Comparison of ENCODE assay signal across 14 cellular contexts in genomic region chr3:16130066-16130465, GRCh38. TPM values are rescaled to one million over a fixed set of nuclear protein-coding genes. Genes with fewer than 3 reads are reported as not detected.
A peak's percentile ranks its signal among the peaks of the same experiment; 100 is the strongest.
DNase-seq lines count a peak whose midpoint lies in the region; ATAC-seq, FAIRE-seq and TF ChIP-seq lines count a peak whose summit lies in the region.
"Had no signal": no experiment of that assay in that cellular context is flagged by ENCODE, and none has a peak within 500 bp of the region (broad histone marks: within the 10 kb centered on the region; RNA-seq: fewer than 3 reads in every experiment).

No MANE protein-coding gene starts in this region.

- FAIRE-seq in astrocyte (lab: Jason Lieb, UNC): peak; percentile 96
- FAIRE-seq: GM12878, GM19239 had no signal

- H3K79me2 ChIP-seq in astrocyte (ENCODE audit: insufficient read depth, low read length): no peaks in the 10 kb centered on the region

- peak overlapping the region; percentile 37 for H3K4me2 ChIP-seq in astrocyte (ENCODE audit: low read length)
- H3K4me2 ChIP-seq in skeletal muscle satellite cell (ENCODE audit: low read length): peak overlapping the region; percentile 14

- peaks cover 4% of the 10 kb centered on the region for H3K9me3 Mint-ChIP-seq in astrocyte (ENCODE audit: unreplicated experiment)
- H3K9me3 Mint-ChIP-seq in effector memory CD8-positive, alpha-beta T cell: no peaks in the 10 kb centered on the region

- H3K27ac ChIP-seq in astrocyte (ENCODE audit: low read depth, low read length) (peak overlapping the region; percentile 49), uterus (no peak overlapping the region)

- no peak for ATAC-seq in effector memory CD8-positive, alpha-beta T cell (replicated peaks)
- ATAC-seq in GM19324 (IDR thresholded peaks at IDR 0.05; ENCODE audit: low FRiP score, unreplicated experiment): no peak
- ATAC-seq: GM12878 had no signal

- H3K4me1 Mint-ChIP-seq in astrocyte (ENCODE audit: low read depth, unreplicated experiment): peaks cover 16% of the 10 kb centered on the region
- H3K4me1 Mint-ChIP-seq in effector memory CD8-positive, alpha-beta T cell (ENCODE audit: low read depth in 2 of 2): no peaks in the 10 kb centered on the region

- H3K27ac Mint-ChIP-seq in astrocyte (ENCODE audit: unreplicated experiment): peak overlapping the region; percentile 42
- no peak overlapping the region for H3K27ac Mint-ChIP-seq in effector memory CD8-positive, alpha-beta T cell
- H3K27ac Mint-ChIP-seq: progenitor cell of endocrine pancreas had no signal

- H3K9me3 ChIP-seq in astrocyte (ENCODE audit: insufficient read depth, low read depth, low read length): no peaks in the 10 kb centered on the region
- no peaks in the 10 kb centered on the region for H3K9me3 ChIP-seq in skeletal muscle satellite cell (replicated peaks; ENCODE audit: low read length)
- H3K9me3 ChIP-seq in uterus: no peaks in the 10 kb centered on the region

- no peaks in the 10 kb centered on the region for H3K27me3 ChIP-seq in astrocyte (ENCODE audit: insufficient read depth, low read length)
- H3K27me3 ChIP-seq in skeletal muscle satellite cell (ENCODE audit: control insufficient read depth, insufficient read depth, low read length): no peaks in the 10 kb centered on the region
- H3K27me3 ChIP-seq in uterus: no peaks in the 10 kb centered on the region

- no peaks in the 10 kb centered on the region for H4K20me1 ChIP-seq in astrocyte (ENCODE audit: insufficient read depth, low read length)

- intact Hi-C loops in uterus (cut with DNase I; ENCODE audit: low total_unique reads): no loop called here

- H3K4me3 ChIP-seq in astrocyte (ENCODE audit: insufficient read depth, low read depth, low read length): no peak overlapping the region
- H3K4me3 ChIP-seq in skeletal muscle satellite cell (ENCODE audit: low read length): no peak overlapping the region
- no peak overlapping the region for H3K4me3 ChIP-seq in uterus
- H3K4me3 ChIP-seq: GM12878 had no signal

- DNase-seq in GM03348 (ENCODE audit: low spot score): peak; percentile 67
- DNase-seq in astrocyte (ENCODE audit: low read depth): peak; percentile 92
- DNase-seq in glomerular visceral epithelial cell (ENCODE audit: extremely low spot score): peak; percentile 90
- DNase-seq in uterus: no peak
- no peak for DNase-seq in GM19240 (ENCODE audit: insufficient read length, low spot score)
- DNase-seq in effector memory CD8-positive, alpha-beta T cell: no peak
- DNase-seq: effector memory CD4-positive, alpha-beta T cell; GOT3; NCI-H510A treated with DMSO at 0.1 percent for 48 hours had no signal

- TF ChIP-seq CTCF in astrocyte (IDR thresholded peaks at IDR 0.05; ENCODE audit: insufficient read depth, low read depth, low read length) (no peak), uterus (IDR thresholded peaks at IDR 0.05) (no peak)

- H3K36me3 ChIP-seq in astrocyte (ENCODE audit: insufficient read depth, low read length) (no peaks in the 10 kb centered on the region), skeletal muscle satellite cell (ENCODE audit: insufficient read depth, low read length) (no peaks in the 10 kb centered on the region), uterus (no peaks in the 10 kb centered on the region)

- H3K9ac ChIP-seq in astrocyte (ENCODE audit: low read length) (no peak overlapping the region), skeletal muscle satellite cell (ENCODE audit: low read depth, low read length) (peak overlapping the region; percentile 63)

- H3K4me1 ChIP-seq in astrocyte (ENCODE audit: insufficient read depth, low read length): peaks cover 20% of the 10 kb centered on the region
- H3K4me1 ChIP-seq in skeletal muscle satellite cell (ENCODE audit: control insufficient read depth, insufficient read depth, low read length): peaks cover 28% of the 10 kb centered on the region
- no peaks in the 10 kb centered on the region for H3K4me1 ChIP-seq in uterus

- peak overlapping the region; percentile 48 for H2AFZ ChIP-seq in astrocyte (ENCODE audit: low read depth, low read length)

- no peaks in the 10 kb centered on the region for H3K27me3 Mint-ChIP-seq in astrocyte (ENCODE audit: low read depth, unreplicated experiment)
- peaks cover 8 to 30% of the 10 kb centered on the region in 2 donors for H3K27me3 Mint-ChIP-seq in effector memory CD8-positive, alpha-beta T cell
- H3K27me3 Mint-ChIP-seq: progenitor cell of endocrine pancreas had no signal

- no peak overlapping the region for H3K4me3 Mint-ChIP-seq in astrocyte (ENCODE audit: unreplicated experiment)
- no peak overlapping the region for H3K4me3 Mint-ChIP-seq in effector memory CD8-positive, alpha-beta T cell

- no peaks in the 10 kb centered on the region for H3K36me3 Mint-ChIP-seq in astrocyte (ENCODE audit: low read depth, unreplicated experiment)
- H3K36me3 Mint-ChIP-seq in effector memory CD8-positive, alpha-beta T cell (ENCODE audit: insufficient read depth): no peaks in the 10 kb centered on the region

- no peak for TF ChIP-seq POLR2A in uterus (IDR thresholded peaks at IDR 0.05)

RNA-seq across cellular contexts. Expression of gene GALNT15, which starts 44.4 kb away (rescaled TPM):
- total RNA-seq in astrocyte: 0.95 and 3.0 TPM in 2 replicates
- 36.7 and 37.5 TPM in 2 replicates for total RNA-seq in skeletal muscle satellite cell (2012; rRNA removed)
- 10 to 100 TPM in 3 of 4 donors, 1 to 10 TPM in 1; 6.6 to 85.2 (median 53.3) TPM for total RNA-seq in uterus

Comparison
In these comparisons a context has a peak if more than half of its experiments do, and no peak if none do; other contexts are left out.
1. DNase-seq: peak in GM03348 (single experiment), astrocyte (single experiment) and glomerular visceral epithelial cell (single experiment); none in uterus (0 of 2), GM19240 (single experiment) and effector memory CD8-positive, alpha-beta T cell (0 of 3).